ENCODE assay signal across 11 cellular contexts in the genomic region with DNA sequence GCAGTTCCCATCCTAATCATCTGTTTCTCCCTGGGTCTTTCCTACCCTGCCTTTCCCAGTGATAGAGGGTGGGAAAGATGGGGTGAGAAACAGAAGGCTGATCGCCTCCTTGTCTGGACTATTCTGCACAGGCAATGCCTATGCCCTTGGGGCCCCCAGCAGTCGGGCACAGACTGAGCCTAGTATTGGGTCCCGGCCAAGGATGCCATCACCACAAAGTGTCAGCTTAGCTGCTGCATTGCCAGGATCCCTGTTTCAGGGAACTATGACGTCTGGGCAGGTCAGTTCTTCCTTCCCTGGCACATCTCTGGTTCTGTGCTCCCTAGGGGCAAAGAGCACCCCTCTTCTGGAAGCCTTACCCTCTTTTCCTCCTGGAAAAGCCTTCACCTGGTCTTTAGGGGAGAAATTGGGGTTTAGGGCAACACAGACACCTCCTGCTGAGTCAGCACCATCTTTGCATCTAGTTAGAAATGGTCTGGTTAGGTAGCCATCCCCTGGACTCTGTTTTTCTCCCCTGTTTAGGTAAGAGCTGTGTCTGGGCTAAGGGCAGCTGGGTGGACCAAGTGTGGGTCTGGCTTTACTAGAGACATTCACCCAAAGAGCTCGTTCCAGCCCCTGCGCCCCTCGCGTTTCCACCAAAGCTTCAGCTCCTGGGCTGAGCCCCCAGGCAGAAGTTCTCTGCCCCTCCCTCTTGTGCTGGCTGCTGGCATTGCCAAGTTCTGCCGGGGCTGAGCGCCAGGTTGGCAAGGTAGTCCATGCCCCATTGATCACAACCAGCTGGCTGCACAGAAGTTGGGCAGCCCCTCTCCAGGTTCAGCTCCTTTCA.
DNase-seq lines count a peak whose midpoint lies in the region; ATAC-seq lines count a peak whose summit lies in the region.
"Had no signal": no experiment of that assay in that cellular context is flagged by ENCODE, and none has a peak within 500 bp of the region (broad histone marks: within the 10 kb centered on the region; RNA-seq: fewer than 3 reads in every experiment).

No MANE protein-coding gene starts in this region.

- DNase-seq in NCI-H2171 (lab: John Stamatoyannopoulos, UW), result peak; percentile 18
- DNase-seq in caudate nucleus (lab: John Stamatoyannopoulos, UW), result peak in 40 of 61 donors; percentile 12 to 69 (median 32)
- peak; percentile 43 for DNase-seq in medulla oblongata (ENCODE audit: extremely low spot score)
- peak; percentile 73 for DNase-seq in superior temporal gyrus (ENCODE audit: extremely low spot score)
- DNase-seq in 8988T, result no peak
- DNase-seq in ecto neural progenitor cell (ENCODE audit: low spot score), result no peak
- DNase-seq: activated CD8-positive, alpha-beta memory T cell treated with anti-CD3 and anti-CD28 coated beads, Interleukin-2, amount 50 U/mL, for 4 hours; erythroblast; NCI-H187 treated with DMSO at 0.1 percent for 48 hours; uterus had no signal

- no peak overlapping the region for H3K27ac ChIP-seq in caudate nucleus (ENCODE audit: low read depth, low read length)
- H3K27ac ChIP-seq: uterus had no signal

- ATAC-seq in GM21423 (IDR thresholded peaks at IDR 0.05; ENCODE audit: unreplicated experiment), result no peak

Comparison
In these comparisons a context has a peak if more than half of its experiments do, and no peak if none do; other contexts are left out.
1. DNase-seq: peak in NCI-H2171 (single experiment), caudate nucleus (40 of 61), medulla oblongata (single experiment) and superior temporal gyrus (single experiment); none in 8988T (single experiment) and ecto neural progenitor cell (single experiment).